1 cellular context compared by ENCODE assay signal in the genomic region with DNA sequence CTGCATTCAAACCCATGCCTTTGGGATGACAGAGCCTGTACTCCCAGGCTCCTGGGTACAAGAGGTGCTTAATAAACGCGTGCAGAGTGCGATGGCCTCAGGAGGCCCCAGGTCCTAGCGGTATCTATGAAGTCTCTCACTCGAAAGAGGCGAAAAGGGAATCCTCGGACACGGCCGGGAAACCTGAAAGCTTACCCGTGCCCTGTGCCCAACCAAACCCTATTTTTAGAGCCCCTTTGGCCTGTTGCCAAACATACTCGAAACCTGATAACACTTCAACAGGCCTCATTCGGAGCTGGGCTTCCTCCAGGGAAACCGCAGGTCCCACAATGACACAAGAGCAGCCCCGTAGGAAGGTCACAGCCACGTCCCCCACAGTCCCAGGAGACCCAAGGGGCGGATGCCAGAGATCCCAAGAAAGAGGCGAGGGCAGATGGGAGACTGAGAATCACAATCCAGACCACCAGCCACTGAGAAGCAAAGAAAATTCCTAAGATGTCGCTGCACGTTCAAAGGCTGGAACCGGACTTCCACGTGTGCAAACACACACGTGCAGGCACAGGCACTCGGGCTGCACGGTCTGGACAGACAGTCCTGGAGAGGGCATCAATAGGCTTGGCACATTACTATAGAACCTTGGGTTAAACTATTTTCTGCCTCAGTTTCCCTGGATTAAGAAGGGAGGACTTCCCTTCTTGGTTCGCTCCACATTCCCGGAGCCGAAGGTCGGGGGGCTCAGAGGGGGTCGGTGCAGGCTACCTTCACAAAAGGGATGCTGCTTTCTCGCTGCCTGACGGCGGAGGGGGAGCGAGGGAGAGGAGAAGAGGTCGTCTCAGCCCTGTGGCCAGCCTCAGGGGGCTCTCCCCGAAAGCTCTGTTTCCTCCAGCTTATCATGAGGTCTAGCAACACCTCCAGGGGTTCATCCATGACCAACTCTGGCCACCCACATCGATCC.
TF ChIP-seq lines count a peak whose summit lies in the region.

No MANE protein-coding gene starts in this region.

TF ChIP-seq in GM12878, 131 proteins besides CTCF, POLR2A, EP300 and RAD21 (continued from another document and continues in another):
- no peak for TF ChIP-seq CEBPZ (IDR thresholded peaks at IDR 0.05; ENCODE audit: low read depth, low read length)
- TF ChIP-seq PRDM15 (CRISPR knock-in tag; IDR thresholded peaks at IDR 0.05), result no peak
- TF ChIP-seq ZNF274 (IDR thresholded peaks at IDR 0.05; ENCODE audit: insufficient read depth, insufficient read length), result no peak
- TF ChIP-seq BCL11A (IDR thresholded peaks at IDR 0.05; ENCODE audit: low read depth, low read length), result peak; percentile 84
- TF ChIP-seq TAF1 (IDR thresholded peaks at IDR 0.05; ENCODE audit: borderline replicate concordance, low read depth, low read length), result no peak
- no peak for TF ChIP-seq ZNF24 (IDR thresholded peaks at IDR 0.05)
- peak; percentile 78; the same call in 1 of the 2 replicates for TF ChIP-seq TBL1XR1 (IDR thresholded peaks at IDR 0.05; ENCODE audit: low read depth, low read length)
- TF ChIP-seq EGR1 (IDR thresholded peaks at IDR 0.05; ENCODE audit: borderline replicate concordance in 1 of 2, low read depth in 2 of 2, low read length in 2 of 2), result no peak
- no peak for TF ChIP-seq IRF3 (IDR thresholded peaks at IDR 0.05)
- no peak for TF ChIP-seq NKRF (conservative IDR thresholded peaks at IDR 0.05)
- TF ChIP-seq ZNF592 (IDR thresholded peaks at IDR 0.05), result no peak
- TF ChIP-seq ETV6 (conservative IDR thresholded peaks at IDR 0.05 in 1 of 2, IDR thresholded peaks at IDR 0.05 in 1 of 2; ENCODE audit: borderline replicate concordance in 1 of 2, low read depth in 1 of 2), result no peak
- TF ChIP-seq TCF7 (IDR thresholded peaks at IDR 0.05; ENCODE audit: borderline replicate concordance), result no peak
- TF ChIP-seq RBBP5 (conservative IDR thresholded peaks at IDR 0.05), result no peak
- TF ChIP-seq, protein P1, sequence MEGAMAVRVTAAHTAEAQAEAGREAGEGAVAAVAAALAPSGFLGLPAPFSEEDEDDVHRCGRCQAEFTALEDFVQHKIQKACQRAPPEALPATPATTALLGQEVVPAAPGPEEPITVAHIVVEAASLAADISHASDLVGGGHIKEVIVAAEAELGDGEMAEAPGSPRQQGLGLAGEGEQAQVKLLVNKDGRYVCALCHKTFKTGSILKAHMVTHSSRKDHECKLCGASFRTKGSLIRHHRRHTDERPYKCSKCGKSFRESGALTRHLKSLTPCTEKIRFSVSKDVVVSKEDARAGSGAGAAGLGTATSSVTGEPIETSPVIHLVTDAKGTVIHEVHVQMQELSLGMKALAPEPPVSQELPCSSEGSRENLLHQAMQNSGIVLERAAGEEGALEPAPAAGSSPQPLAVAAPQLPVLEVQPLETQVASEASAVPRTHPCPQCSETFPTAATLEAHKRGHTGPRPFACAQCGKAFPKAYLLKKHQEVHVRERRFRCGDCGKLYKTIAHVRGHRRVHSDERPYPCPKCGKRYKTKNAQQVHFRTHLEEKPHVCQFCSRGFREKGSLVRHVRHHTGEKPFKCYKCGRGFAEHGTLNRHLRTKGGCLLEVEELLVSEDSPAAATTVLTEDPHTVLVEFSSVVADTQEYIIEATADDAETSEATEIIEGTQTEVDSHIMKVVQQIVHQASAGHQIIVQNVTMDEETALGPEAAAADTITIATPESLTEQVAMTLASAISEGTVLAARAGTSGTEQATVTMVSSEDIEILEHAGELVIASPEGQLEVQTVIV (IDR thresholded peaks at IDR 0.05; ENCODE audit: borderline replicate concordance, partially characterized antibody), result no peak
- no peak for TF ChIP-seq KLF5 (IDR thresholded peaks at IDR 0.05; ENCODE audit: partially characterized antibody)
- peak; percentile 81 for TF ChIP-seq MEF2A (IDR thresholded peaks at IDR 0.05; ENCODE audit: insufficient read depth, low read depth, low read length)
- TF ChIP-seq GABPA (IDR thresholded peaks at IDR 0.05; ENCODE audit: low read depth), result no peak
- no peak for TF ChIP-seq MYC (IDR thresholded peaks at IDR 0.05; ENCODE audit: insufficient read depth, insufficient read length, insufficient replicate concordance, low read length, severe bottlenecking)
- TF ChIP-seq TCF3 (IDR thresholded peaks at IDR 0.05; ENCODE audit: borderline replicate concordance, insufficient read depth, low read depth, low read length), result no peak
- TF ChIP-seq JUND (IDR thresholded peaks at IDR 0.05; ENCODE audit: low read depth, low read length), result no peak
- peak; percentile 80 for TF ChIP-seq CREM (IDR thresholded peaks at IDR 0.05; ENCODE audit: low read depth)
- 0 out of 2 replicates have a peak, but pooled peaks have one; percentile 43 for TF ChIP-seq TARDBP (IDR thresholded peaks at IDR 0.05; ENCODE audit: borderline replicate concordance)
- no peak for TF ChIP-seq KDM1A (IDR thresholded peaks at IDR 0.05; ENCODE audit: borderline replicate concordance)
- peak; percentile 91 for TF ChIP-seq IKZF1 (conservative IDR thresholded peaks at IDR 0.05)
- TF ChIP-seq SMARCA5 (IDR thresholded peaks at IDR 0.05), result no peak
- TF ChIP-seq, protein P2, sequence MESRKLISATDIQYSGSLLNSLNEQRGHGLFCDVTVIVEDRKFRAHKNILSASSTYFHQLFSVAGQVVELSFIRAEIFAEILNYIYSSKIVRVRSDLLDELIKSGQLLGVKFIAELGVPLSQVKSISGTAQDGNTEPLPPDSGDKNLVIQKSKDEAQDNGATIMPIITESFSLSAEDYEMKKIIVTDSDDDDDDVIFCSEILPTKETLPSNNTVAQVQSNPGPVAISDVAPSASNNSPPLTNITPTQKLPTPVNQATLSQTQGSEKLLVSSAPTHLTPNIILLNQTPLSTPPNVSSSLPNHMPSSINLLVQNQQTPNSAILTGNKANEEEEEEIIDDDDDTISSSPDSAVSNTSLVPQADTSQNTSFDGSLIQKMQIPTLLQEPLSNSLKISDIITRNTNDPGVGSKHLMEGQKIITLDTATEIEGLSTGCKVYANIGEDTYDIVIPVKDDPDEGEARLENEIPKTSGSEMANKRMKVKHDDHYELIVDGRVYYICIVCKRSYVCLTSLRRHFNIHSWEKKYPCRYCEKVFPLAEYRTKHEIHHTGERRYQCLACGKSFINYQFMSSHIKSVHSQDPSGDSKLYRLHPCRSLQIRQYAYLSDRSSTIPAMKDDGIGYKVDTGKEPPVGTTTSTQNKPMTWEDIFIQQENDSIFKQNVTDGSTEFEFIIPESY (IDR thresholded peaks at IDR 0.05), result no peak
- TF ChIP-seq BHLHE40 (IDR thresholded peaks at IDR 0.05; ENCODE audit: borderline replicate concordance in 1 of 2, low read depth in 2 of 2, low read length in 1 of 2), result peak; percentile 71 to 82; a peak in 3 of 4 replicates
- TF ChIP-seq SREBF2 (IDR thresholded peaks at IDR 0.05; ENCODE audit: low read length), result no peak
